Comparison of ENCODE assay signal across 13 cellular contexts in genomic region chr15:31799711-31800321, GRCh38.
DNase-seq lines count a peak whose midpoint lies in the region; ATAC-seq and TF ChIP-seq lines count a peak whose summit lies in the region.
"Had no signal": no experiment of that assay in that cellular context is flagged by ENCODE, and none has a peak within 500 bp of the region (broad histone marks: within the 10 kb centered on the region; RNA-seq: fewer than 3 reads in every experiment).

No MANE protein-coding gene starts in this region.

- H3K36me3 ChIP-seq in right atrium auricular region (no peaks in the 10 kb centered on the region), tibial artery (no peaks in the 10 kb centered on the region)
- no peaks in the 10 kb centered on the region for H3K36me3 ChIP-seq in effector memory CD4-positive, alpha-beta T cell (ENCODE audit: control insufficient read depth, insufficient read depth, low read length)
- H3K36me3 ChIP-seq: right lobe of liver had no signal

- H3K4me3 Mint-ChIP-seq in naive thymus-derived CD8-positive, alpha-beta T cell, result no peak overlapping the region
- H3K4me3 Mint-ChIP-seq: activated naive CD4-positive, alpha-beta T cell treated with anti-CD3 and anti-CD28 coated beads, Interleukin-2, amount 50 U/mL, for 24 hours; T-helper 2 cell treated with Interferon-gamma antibody and Interleukin-4, amounts not matched to agents 5 μg/mL and 100 μg/mL, for 36 hours had no signal

- H3K9me3 Mint-ChIP-seq in naive thymus-derived CD8-positive, alpha-beta T cell, result no peaks in the 10 kb centered on the region
- H3K9me3 Mint-ChIP-seq: activated naive CD4-positive, alpha-beta T cell treated with anti-CD3 and anti-CD28 coated beads, Interleukin-2, amount 50 U/mL, for 24 hours; T-helper 2 cell treated with Interferon-gamma antibody and Interleukin-4, amounts not matched to agents 5 μg/mL and 100 μg/mL, for 36 hours had no signal

- intact Hi-C loops in tibial artery (cut with DNase I; ENCODE audit: low total_unique reads), result no loop called here

- H3K9me3 ChIP-seq in right atrium auricular region (no peaks in the 10 kb centered on the region), tibial artery (no peaks in the 10 kb centered on the region)
- no peaks in the 10 kb centered on the region for H3K9me3 ChIP-seq in effector memory CD4-positive, alpha-beta T cell (ENCODE audit: control insufficient read depth, low read length)
- H3K9me3 ChIP-seq: right lobe of liver had no signal

- H3K27ac Mint-ChIP-seq in naive thymus-derived CD8-positive, alpha-beta T cell, result peak overlapping the region in 1 of 10 donors; percentile 30
- H3K27ac Mint-ChIP-seq: activated naive CD4-positive, alpha-beta T cell treated with anti-CD3 and anti-CD28 coated beads, Interleukin-2, amount 50 U/mL, for 24 hours; T-helper 2 cell treated with Interferon-gamma antibody and Interleukin-4, amounts not matched to agents 5 μg/mL and 100 μg/mL, for 36 hours had no signal

- H3K27me3 Mint-ChIP-seq in naive thymus-derived CD8-positive, alpha-beta T cell, result peaks cover 0 to 31% (median 3%) of the 10 kb centered on the region in 5 donors
- H3K27me3 Mint-ChIP-seq: activated naive CD4-positive, alpha-beta T cell treated with anti-CD3 and anti-CD28 coated beads, Interleukin-2, amount 50 U/mL, for 24 hours had no signal

- H3K4me3 ChIP-seq in right atrium auricular region, result no peak overlapping the region
- no peak overlapping the region for H3K4me3 ChIP-seq in effector memory CD4-positive, alpha-beta T cell (ENCODE audit: insufficient read depth, low read depth, low read length, poor library complexity, severe bottlenecking)
- no peak overlapping the region for H3K4me3 ChIP-seq in tibial artery
- H3K4me3 ChIP-seq: right lobe of liver had no signal

- DNase-seq in right atrium auricular region (ENCODE audit: low spot score) (no peak), tibial artery (no peak)
- DNase-seq in effector memory CD4-positive, alpha-beta T cell, result no peak
- DNase-seq in naive thymus-derived CD8-positive, alpha-beta T cell, result no peak
- DNase-seq in activated CD4-positive, alpha-beta T cell treated with anti-CD3 and anti-CD28 coated beads, Interleukin-2, amount 50 U/mL, for 4 hours, result no peak
- DNase-seq: DMS79, NCI-H2227 treated with DMSO at 0.1 percent for 48 hours, right lobe of liver had no signal

- H3K27me3 ChIP-seq in right atrium auricular region, result no peaks in the 10 kb centered on the region
- no peaks in the 10 kb centered on the region for H3K27me3 ChIP-seq in effector memory CD4-positive, alpha-beta T cell (replicated peaks; ENCODE audit: control insufficient read depth, insufficient read depth, low read length, poor library complexity, severe bottlenecking)
- no peaks in the 10 kb centered on the region for H3K27me3 ChIP-seq in tibial artery
- H3K27me3 ChIP-seq: right lobe of liver had no signal

- TF ChIP-seq CTCF in right atrium auricular region (IDR thresholded peaks at IDR 0.05) (no peak), tibial artery (IDR thresholded peaks at IDR 0.05) (no peak)

- no peaks in the 10 kb centered on the region for H3K36me3 Mint-ChIP-seq in naive thymus-derived CD8-positive, alpha-beta T cell
- H3K36me3 Mint-ChIP-seq: activated naive CD4-positive, alpha-beta T cell treated with anti-CD3 and anti-CD28 coated beads, Interleukin-2, amount 50 U/mL, for 24 hours had no signal

- POLR2A ChIA-PET in naive thymus-derived CD8-positive, alpha-beta T cell (lab: Charles Lee), result no interaction called here

- H3K27ac ChIP-seq in right atrium auricular region, result peak overlapping the region; percentile 60 to 76
- no peak overlapping the region for H3K27ac ChIP-seq in effector memory CD4-positive, alpha-beta T cell (ENCODE audit: insufficient read depth, low read length, poor library complexity, severe bottlenecking)
- no peak overlapping the region for H3K27ac ChIP-seq in tibial artery
- H3K27ac ChIP-seq: right lobe of liver had no signal

- H3K4me1 Mint-ChIP-seq in naive thymus-derived CD8-positive, alpha-beta T cell, result no peaks in the 10 kb centered on the region
- H3K4me1 Mint-ChIP-seq: activated naive CD4-positive, alpha-beta T cell treated with anti-CD3 and anti-CD28 coated beads, Interleukin-2, amount 50 U/mL, for 24 hours had no signal

- ATAC-seq in GM18858 (IDR thresholded peaks at IDR 0.05; ENCODE audit: unreplicated experiment), result peak; percentile 82
- ATAC-seq in GM21723 (IDR thresholded peaks at IDR 0.05; ENCODE audit: unreplicated experiment), result peak; percentile 79
- peak; percentile 80 for ATAC-seq in HG03342 (IDR thresholded peaks at IDR 0.05; ENCODE audit: unreplicated experiment)
- ATAC-seq in naive thymus-derived CD8-positive, alpha-beta T cell, result no peak
- ATAC-seq: right lobe of liver had no signal

- H3K4me1 ChIP-seq in right atrium auricular region (peaks cover 0 to 13% of the 10 kb centered on the region in 2 donors), tibial artery (no peaks in the 10 kb centered on the region)
- no peaks in the 10 kb centered on the region for H3K4me1 ChIP-seq in effector memory CD4-positive, alpha-beta T cell (ENCODE audit: control insufficient read depth, insufficient read depth, low read length, poor library complexity, severe bottlenecking)
- H3K4me1 ChIP-seq: right lobe of liver had no signal

Comparison
In these comparisons a context has a peak if more than half of its experiments do, and no peak if none do; other contexts are left out.
1. ATAC-seq: peak in GM18858 (single experiment), GM21723 (single experiment) and HG03342 (single experiment); none in naive thymus-derived CD8-positive, alpha-beta T cell (0 of 2).
2. H3K27ac ChIP-seq: peak in right atrium auricular region (2 of 2); none in effector memory CD4-positive, alpha-beta T cell (single experiment) and tibial artery (0 of 2).